In genomic region chr6:158697798-158698197, GRCh38 we compare ENCODE assay signal across 1 cellular context.
TF ChIP-seq lines count a peak whose summit lies in the region.

No MANE protein-coding gene starts in this region.

TF ChIP-seq in SK-N-SH, 30 proteins besides CTCF, POLR2A, EP300 and RAD21 (continued from another document):
- TF ChIP-seq USF2 (IDR thresholded peaks at IDR 0.05; ENCODE audit: borderline replicate concordance, low read depth, low read length), result no peak
- TF ChIP-seq FOXJ3 (CRISPR knock-in tag; IDR thresholded peaks at IDR 0.05), result no peak
- no peak for TF ChIP-seq ZBTB33 (IDR thresholded peaks at IDR 0.05; ENCODE audit: borderline replicate concordance, low read depth)
TF ChIP-seq in SK-N-SH: peak in this region for 4.
